In the genomic region with DNA sequence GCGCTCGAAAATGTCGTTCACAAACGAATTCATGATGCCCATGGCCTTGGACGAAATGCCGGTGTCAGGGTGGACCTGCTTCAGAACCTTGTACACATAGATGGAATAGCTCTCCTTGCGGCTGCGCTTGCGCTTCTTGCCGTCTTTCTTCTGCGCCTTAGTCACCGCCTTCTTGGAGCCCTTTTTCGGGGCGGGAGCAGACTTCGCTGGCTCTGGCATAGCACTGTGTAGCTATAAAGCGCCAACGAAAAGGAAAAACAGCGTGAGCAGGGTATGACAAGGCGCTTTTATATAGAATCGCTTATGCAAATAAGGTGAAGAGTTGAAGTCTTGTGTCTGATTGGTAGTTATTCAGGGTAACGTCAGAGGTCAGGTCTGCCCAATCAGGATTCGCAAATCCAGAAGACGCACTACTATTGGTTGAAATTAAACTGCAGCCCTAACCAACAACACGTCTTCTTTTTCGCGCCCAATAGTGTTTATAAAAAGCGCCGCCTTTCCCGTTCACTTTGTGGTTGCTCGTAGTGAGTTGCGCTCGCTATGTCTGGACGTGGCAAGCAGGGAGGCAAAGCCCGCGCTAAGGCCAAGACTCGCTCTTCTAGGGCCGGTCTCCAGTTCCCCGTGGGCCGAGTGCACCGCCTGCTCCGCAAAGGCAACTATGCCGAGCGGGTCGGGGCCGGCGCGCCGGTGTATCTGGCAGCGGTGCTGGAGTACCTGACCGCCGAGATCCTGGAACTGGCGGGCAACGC, we compare ENCODE assay signal across 1 cellular context.
A peak's percentile ranks its signal among the peaks of the same experiment; 100 is the strongest.
TF ChIP-seq lines count a peak whose summit lies in the region.

No MANE protein-coding gene starts in this region.

TF ChIP-seq in K562, 482 proteins besides CTCF, POLR2A, EP300 and RAD21 (continued from another document and continues in another):
- TF ChIP-seq, protein P1, sequence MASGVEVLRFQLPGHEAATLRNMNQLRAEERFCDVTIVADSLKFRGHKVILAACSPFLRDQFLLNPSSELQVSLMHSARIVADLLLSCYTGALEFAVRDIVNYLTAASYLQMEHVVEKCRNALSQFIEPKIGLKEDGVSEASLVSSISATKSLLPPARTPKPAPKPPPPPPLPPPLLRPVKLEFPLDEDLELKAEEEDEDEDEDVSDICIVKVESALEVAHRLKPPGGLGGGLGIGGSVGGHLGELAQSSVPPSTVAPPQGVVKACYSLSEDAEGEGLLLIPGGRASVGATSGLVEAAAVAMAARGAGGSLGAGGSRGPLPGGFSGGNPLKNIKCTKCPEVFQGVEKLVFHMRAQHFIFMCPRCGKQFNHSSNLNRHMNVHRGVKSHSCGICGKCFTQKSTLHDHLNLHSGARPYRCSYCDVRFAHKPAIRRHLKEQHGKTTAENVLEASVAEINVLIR (CRISPR knock-in tag; IDR thresholded peaks at IDR 0.05): peak; percentile 83
- TF ChIP-seq ZNF175 (CRISPR knock-in tag; IDR thresholded peaks at IDR 0.05; ENCODE audit: low read depth) (no peak), ZNF184 (CRISPR knock-in tag; IDR thresholded peaks at IDR 0.05) (no peak), TCF7L2 (IDR thresholded peaks at IDR 0.05; ENCODE audit: low read depth, low read length) (no peak), SRSF7 (optimal IDR thresholded peaks at IDR 0.05; ENCODE audit: low read depth, low read length) (no peak), STAT5B (CRISPR knock-in tag; IDR thresholded peaks at IDR 0.05) (no peak), PHTF2 (CRISPR knock-in tag; IDR thresholded peaks at IDR 0.05) (0 out of 2 replicates have a peak, but pooled peaks have one; percentile 45), ZBTB17 (CRISPR knock-in tag; IDR thresholded peaks at IDR 0.05) (peak; percentile 37; the same call in 1 of the 2 replicates), ESRRA (IDR thresholded peaks at IDR 0.05; ENCODE audit: borderline replicate concordance, low read depth) (peak; percentile 88; the same call in 1 of the 2 replicates), POU5F1 (IDR thresholded peaks at IDR 0.05; ENCODE audit: borderline replicate concordance, low read depth, low read length, partially characterized antibody) (peak; percentile 30), GABPB2 (CRISPR knock-in tag; conservative IDR thresholded peaks at IDR 0.05) (peak; percentile 57; the same call in 1 of the 2 replicates), SETDB1 (IDR thresholded peaks at IDR 0.05; ENCODE audit: low read length) (no peak), MCM2 (IDR thresholded peaks at IDR 0.05; ENCODE audit: low read depth) (no peak), BCL6 (CRISPR knock-in tag; IDR thresholded peaks at IDR 0.05) (no peak), ZNF445 (CRISPR knock-in tag; IDR thresholded peaks at IDR 0.05; ENCODE audit: low read depth) (no peak), TCF3 (CRISPR knock-in tag; IDR thresholded peaks at IDR 0.05) (peak; percentile 39), CBFA2T2 (conservative IDR thresholded peaks at IDR 0.05) (no peak), XRCC3 (IDR thresholded peaks at IDR 0.05) (no peak), MAFF (IDR thresholded peaks at IDR 0.05; ENCODE audit: low read length) (peak; percentile 42; the same call in 1 of the 2 replicates)
- TF ChIP-seq, protein P2, sequence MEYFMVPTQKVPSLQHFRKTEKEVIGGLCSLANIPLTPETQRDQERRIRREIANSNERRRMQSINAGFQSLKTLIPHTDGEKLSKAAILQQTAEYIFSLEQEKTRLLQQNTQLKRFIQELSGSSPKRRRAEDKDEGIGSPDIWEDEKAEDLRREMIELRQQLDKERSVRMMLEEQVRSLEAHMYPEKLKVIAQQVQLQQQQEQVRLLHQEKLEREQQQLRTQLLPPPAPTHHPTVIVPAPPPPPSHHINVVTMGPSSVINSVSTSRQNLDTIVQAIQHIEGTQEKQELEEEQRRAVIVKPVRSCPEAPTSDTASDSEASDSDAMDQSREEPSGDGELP (CRISPR knock-in tag; IDR thresholded peaks at IDR 0.05; ENCODE audit: borderline replicate concordance): peak; percentile 88
- TF ChIP-seq, protein P3, sequence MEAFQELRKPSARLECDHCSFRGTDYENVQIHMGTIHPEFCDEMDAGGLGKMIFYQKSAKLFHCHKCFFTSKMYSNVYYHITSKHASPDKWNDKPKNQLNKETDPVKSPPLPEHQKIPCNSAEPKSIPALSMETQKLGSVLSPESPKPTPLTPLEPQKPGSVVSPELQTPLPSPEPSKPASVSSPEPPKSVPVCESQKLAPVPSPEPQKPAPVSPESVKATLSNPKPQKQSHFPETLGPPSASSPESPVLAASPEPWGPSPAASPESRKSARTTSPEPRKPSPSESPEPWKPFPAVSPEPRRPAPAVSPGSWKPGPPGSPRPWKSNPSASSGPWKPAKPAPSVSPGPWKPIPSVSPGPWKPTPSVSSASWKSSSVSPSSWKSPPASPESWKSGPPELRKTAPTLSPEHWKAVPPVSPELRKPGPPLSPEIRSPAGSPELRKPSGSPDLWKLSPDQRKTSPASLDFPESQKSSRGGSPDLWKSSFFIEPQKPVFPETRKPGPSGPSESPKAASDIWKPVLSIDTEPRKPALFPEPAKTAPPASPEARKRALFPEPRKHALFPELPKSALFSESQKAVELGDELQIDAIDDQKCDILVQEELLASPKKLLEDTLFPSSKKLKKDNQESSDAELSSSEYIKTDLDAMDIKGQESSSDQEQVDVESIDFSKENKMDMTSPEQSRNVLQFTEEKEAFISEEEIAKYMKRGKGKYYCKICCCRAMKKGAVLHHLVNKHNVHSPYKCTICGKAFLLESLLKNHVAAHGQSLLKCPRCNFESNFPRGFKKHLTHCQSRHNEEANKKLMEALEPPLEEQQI (IDR thresholded peaks at IDR 0.05): peak; percentile 64
- TF ChIP-seq, protein P4, sequence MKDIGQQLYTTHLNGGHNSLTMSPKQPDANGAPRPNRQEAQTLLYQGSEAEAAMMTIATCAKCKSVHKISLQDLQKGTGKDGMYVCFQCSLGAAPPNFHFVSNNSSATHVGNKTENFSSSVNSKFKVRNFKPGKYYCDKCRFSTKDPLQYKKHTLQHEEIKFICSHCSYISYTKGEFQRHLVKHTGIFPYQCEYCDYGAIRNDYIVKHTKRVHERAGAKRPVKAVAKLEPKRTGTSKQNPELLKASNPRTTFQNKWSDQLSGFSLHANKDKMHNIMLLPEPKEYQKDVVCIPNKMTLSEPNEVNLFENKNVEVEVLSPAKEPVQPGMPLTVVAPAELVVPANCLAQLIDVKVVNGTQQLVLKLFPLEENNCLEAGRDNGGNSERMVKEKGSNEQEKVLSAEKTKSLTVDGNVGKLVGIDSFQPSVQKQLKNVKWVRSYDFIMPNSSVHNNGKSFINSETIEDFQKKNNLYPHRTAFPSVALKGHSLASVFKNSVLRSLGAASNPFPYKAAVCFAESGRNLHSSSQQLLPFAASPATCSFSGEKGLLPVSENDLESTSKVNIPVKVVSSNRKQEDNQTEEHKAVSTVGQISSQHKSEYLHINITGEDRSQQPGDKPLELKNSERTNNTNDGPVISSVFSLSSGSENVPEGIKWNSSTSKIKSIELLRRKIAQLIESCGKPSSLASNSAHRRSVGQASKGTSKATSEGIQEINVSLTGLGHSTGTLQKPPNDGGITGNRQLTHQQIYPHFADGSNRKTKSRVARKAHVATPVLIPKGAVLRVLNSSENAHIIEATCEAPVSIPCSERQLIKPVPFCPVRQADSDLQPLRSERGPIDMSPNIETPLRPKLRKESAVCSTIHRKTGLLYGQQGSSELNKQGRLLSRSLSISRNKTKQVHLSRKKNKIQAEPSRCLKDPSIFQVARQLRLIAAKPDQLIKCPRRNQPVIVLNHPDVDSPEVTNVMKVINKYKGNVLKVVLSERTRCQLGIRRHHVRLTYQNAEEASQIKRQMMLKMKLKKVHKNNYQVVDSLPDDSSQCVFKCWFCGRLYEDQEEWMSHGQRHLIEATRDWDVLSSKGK (CRISPR knock-in tag; IDR thresholded peaks at IDR 0.05): no peak
- TF ChIP-seq, protein P5, sequence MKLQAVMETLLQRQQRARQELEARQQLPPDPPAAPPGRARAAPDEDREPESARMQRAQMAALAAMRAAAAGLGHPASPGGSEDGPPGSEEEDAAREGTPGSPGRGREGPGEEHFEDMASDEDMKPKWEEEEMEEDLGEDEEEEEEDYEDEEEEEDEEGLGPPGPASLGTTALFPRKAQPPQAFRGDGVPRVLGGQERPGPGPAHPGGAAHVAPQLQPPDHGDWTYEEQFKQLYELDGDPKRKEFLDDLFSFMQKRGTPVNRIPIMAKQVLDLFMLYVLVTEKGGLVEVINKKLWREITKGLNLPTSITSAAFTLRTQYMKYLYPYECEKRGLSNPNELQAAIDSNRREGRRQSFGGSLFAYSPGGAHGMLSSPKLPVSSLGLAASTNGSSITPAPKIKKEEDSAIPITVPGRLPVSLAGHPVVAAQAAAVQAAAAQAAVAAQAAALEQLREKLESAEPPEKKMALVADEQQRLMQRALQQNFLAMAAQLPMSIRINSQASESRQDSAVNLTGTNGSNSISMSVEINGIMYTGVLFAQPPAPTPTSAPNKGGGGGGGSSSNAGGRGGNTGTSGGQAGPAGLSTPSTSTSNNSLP (IDR thresholded peaks at IDR 0.05; ENCODE audit: borderline replicate concordance, low read depth, low read length): peak; percentile 72; the same call in 1 of the 2 replicates
- TF ChIP-seq, protein P6, sequence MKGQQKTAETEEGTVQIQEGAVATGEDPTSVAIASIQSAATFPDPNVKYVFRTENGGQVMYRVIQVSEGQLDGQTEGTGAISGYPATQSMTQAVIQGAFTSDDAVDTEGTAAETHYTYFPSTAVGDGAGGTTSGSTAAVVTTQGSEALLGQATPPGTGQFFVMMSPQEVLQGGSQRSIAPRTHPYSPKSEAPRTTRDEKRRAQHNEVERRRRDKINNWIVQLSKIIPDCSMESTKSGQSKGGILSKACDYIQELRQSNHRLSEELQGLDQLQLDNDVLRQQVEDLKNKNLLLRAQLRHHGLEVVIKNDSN (CRISPR knock-in tag; IDR thresholded peaks at IDR 0.05): peak; percentile 62
- TF ChIP-seq, protein P7, sequence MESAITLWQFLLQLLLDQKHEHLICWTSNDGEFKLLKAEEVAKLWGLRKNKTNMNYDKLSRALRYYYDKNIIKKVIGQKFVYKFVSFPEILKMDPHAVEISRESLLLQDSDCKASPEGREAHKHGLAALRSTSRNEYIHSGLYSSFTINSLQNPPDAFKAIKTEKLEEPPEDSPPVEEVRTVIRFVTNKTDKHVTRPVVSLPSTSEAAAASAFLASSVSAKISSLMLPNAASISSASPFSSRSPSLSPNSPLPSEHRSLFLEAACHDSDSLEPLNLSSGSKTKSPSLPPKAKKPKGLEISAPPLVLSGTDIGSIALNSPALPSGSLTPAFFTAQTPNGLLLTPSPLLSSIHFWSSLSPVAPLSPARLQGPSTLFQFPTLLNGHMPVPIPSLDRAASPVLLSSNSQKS (CRISPR knock-in tag; IDR thresholded peaks at IDR 0.05): no peak
- TF ChIP-seq, protein P8, sequence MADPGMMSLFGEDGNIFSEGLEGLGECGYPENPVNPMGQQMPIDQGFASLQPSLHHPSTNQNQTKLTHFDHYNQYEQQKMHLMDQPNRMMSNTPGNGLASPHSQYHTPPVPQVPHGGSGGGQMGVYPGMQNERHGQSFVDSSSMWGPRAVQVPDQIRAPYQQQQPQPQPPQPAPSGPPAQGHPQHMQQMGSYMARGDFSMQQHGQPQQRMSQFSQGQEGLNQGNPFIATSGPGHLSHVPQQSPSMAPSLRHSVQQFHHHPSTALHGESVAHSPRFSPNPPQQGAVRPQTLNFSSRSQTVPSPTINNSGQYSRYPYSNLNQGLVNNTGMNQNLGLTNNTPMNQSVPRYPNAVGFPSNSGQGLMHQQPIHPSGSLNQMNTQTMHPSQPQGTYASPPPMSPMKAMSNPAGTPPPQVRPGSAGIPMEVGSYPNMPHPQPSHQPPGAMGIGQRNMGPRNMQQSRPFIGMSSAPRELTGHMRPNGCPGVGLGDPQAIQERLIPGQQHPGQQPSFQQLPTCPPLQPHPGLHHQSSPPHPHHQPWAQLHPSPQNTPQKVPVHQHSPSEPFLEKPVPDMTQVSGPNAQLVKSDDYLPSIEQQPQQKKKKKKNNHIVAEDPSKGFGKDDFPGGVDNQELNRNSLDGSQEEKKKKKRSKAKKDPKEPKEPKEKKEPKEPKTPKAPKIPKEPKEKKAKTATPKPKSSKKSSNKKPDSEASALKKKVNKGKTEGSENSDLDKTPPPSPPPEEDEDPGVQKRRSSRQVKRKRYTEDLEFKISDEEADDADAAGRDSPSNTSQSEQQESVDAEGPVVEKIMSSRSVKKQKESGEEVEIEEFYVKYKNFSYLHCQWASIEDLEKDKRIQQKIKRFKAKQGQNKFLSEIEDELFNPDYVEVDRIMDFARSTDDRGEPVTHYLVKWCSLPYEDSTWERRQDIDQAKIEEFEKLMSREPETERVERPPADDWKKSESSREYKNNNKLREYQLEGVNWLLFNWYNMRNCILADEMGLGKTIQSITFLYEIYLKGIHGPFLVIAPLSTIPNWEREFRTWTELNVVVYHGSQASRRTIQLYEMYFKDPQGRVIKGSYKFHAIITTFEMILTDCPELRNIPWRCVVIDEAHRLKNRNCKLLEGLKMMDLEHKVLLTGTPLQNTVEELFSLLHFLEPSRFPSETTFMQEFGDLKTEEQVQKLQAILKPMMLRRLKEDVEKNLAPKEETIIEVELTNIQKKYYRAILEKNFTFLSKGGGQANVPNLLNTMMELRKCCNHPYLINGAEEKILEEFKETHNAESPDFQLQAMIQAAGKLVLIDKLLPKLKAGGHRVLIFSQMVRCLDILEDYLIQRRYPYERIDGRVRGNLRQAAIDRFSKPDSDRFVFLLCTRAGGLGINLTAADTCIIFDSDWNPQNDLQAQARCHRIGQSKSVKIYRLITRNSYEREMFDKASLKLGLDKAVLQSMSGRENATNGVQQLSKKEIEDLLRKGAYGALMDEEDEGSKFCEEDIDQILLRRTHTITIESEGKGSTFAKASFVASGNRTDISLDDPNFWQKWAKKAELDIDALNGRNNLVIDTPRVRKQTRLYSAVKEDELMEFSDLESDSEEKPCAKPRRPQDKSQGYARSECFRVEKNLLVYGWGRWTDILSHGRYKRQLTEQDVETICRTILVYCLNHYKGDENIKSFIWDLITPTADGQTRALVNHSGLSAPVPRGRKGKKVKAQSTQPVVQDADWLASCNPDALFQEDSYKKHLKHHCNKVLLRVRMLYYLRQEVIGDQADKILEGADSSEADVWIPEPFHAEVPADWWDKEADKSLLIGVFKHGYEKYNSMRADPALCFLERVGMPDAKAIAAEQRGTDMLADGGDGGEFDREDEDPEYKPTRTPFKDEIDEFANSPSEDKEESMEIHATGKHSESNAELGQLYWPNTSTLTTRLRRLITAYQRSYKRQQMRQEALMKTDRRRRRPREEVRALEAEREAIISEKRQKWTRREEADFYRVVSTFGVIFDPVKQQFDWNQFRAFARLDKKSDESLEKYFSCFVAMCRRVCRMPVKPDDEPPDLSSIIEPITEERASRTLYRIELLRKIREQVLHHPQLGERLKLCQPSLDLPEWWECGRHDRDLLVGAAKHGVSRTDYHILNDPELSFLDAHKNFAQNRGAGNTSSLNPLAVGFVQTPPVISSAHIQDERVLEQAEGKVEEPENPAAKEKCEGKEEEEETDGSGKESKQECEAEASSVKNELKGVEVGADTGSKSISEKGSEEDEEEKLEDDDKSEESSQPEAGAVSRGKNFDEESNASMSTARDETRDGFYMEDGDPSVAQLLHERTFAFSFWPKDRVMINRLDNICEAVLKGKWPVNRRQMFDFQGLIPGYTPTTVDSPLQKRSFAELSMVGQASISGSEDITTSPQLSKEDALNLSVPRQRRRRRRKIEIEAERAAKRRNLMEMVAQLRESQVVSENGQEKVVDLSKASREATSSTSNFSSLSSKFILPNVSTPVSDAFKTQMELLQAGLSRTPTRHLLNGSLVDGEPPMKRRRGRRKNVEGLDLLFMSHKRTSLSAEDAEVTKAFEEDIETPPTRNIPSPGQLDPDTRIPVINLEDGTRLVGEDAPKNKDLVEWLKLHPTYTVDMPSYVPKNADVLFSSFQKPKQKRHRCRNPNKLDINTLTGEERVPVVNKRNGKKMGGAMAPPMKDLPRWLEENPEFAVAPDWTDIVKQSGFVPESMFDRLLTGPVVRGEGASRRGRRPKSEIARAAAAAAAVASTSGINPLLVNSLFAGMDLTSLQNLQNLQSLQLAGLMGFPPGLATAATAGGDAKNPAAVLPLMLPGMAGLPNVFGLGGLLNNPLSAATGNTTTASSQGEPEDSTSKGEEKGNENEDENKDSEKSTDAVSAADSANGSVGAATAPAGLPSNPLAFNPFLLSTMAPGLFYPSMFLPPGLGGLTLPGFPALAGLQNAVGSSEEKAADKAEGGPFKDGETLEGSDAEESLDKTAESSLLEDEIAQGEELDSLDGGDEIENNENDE (IDR thresholded peaks at IDR 0.05; ENCODE audit: low read depth, low read length): no peak
